8 cellular contexts compared by ENCODE assay signal in genomic region chr2:195543902-195544894, GRCh38.
DNase-seq lines count a peak whose midpoint lies in the region; ATAC-seq and TF ChIP-seq lines count a peak whose summit lies in the region.

No MANE protein-coding gene starts in this region.

- no peak overlapping the region for H3K4me3 Mint-ChIP-seq in activated T-cell treated with anti-CD3 and anti-CD28 coated beads, Interleukin-2, amount 50 U/mL, for 4 hours
- no peak overlapping the region for H3K4me3 Mint-ChIP-seq in nephron progenitor cell
- no peak overlapping the region for H3K4me3 Mint-ChIP-seq in progenitor cell of endocrine pancreas (ENCODE audit: low read depth)

- peaks cover 0 to 21% (median 0%) of the 10 kb centered on the region in 3 donors for H3K9me3 ChIP-seq in gastroesophageal sphincter

- no peaks in the 10 kb centered on the region for H3K27me3 Mint-ChIP-seq in activated T-cell treated with anti-CD3 and anti-CD28 coated beads, Interleukin-2, amount 50 U/mL, for 4 hours (ENCODE audit: low read depth)
- no peaks in the 10 kb centered on the region for H3K27me3 Mint-ChIP-seq in nephron progenitor cell (ENCODE audit: low read depth, poor library complexity)
- H3K27me3 Mint-ChIP-seq in progenitor cell of endocrine pancreas: no peaks in the 10 kb centered on the region

- H3K27ac ChIP-seq in VCaP (peak overlapping the region; percentile 77), gastroesophageal sphincter (no peak overlapping the region)

- H3K27ac Mint-ChIP-seq in nephron progenitor cell (no peak overlapping the region), progenitor cell of endocrine pancreas (no peak overlapping the region)

- no peak for TF ChIP-seq POLR2A in gastroesophageal sphincter (IDR thresholded peaks at IDR 0.05)

- H3K27me3 ChIP-seq in gastroesophageal sphincter: no peaks in the 10 kb centered on the region

- no peak for DNase-seq in activated T-cell treated with anti-CD3 and anti-CD28 coated beads, Interleukin-2, amount 50 U/mL, for 4 hours
- DNase-seq in activated T-cell treated with anti-CD3 and anti-CD28 coated beads, Interleukin-2, amount 50 U/mL, for 1 hour: no peak
- DNase-seq in non-pigmented ciliary epithelial cell (ENCODE audit: low read depth) (peak; percentile 69), nephron progenitor cell (no peak), progenitor cell of endocrine pancreas (ENCODE audit: low spot score, unreplicated experiment) (no peak)

- 81 to 90% methylated on average over 7 to 11 of the region's 11 CpGs for WGBS in gastroesophageal sphincter (ENCODE audit: low coverage in 1 of 2), 2 donors

- no peak for TF ChIP-seq CTCF in VCaP (conservative IDR thresholded peaks at IDR 0.05)
- TF ChIP-seq CTCF in gastroesophageal sphincter (IDR thresholded peaks at IDR 0.05): no peak
- no peak for TF ChIP-seq CTCF in nephron progenitor cell (IDR thresholded peaks at IDR 0.05)
- TF ChIP-seq CTCF in progenitor cell of endocrine pancreas (IDR thresholded peaks at IDR 0.05; ENCODE audit: unreplicated experiment): no peak

- H3K36me3 ChIP-seq in gastroesophageal sphincter: no peaks in the 10 kb centered on the region

- peak; percentile 98 to 100 for ATAC-seq in activated T-cell treated with anti-CD3 and anti-CD28 coated beads, Interleukin-2, amount 50 U/mL, for 4 hours
- ATAC-seq in HG03039 (IDR thresholded peaks at IDR 0.05; ENCODE audit: unreplicated experiment): peak; percentile 76
- ATAC-seq in gastroesophageal sphincter: no peak

- TF ChIP-seq EP300 in gastroesophageal sphincter (IDR thresholded peaks at IDR 0.05): no peak

- H3K4me1 Mint-ChIP-seq in activated T-cell treated with anti-CD3 and anti-CD28 coated beads, Interleukin-2, amount 50 U/mL, for 4 hours (ENCODE audit: low read depth): peaks cover 49% of the 10 kb centered on the region
- no peaks in the 10 kb centered on the region for H3K4me1 Mint-ChIP-seq in nephron progenitor cell
- peaks cover 10% of the 10 kb centered on the region for H3K4me1 Mint-ChIP-seq in progenitor cell of endocrine pancreas (ENCODE audit: low read depth)

- H3K9me3 Mint-ChIP-seq in activated T-cell treated with anti-CD3 and anti-CD28 coated beads, Interleukin-2, amount 50 U/mL, for 4 hours: peaks cover 18% of the 10 kb centered on the region
- H3K9me3 Mint-ChIP-seq in nephron progenitor cell (peaks cover 21% of the 10 kb centered on the region), progenitor cell of endocrine pancreas (ENCODE audit: low read depth) (peaks cover 6% of the 10 kb centered on the region)

- peaks cover 5% of the 10 kb centered on the region for H3K36me3 Mint-ChIP-seq in activated T-cell treated with anti-CD3 and anti-CD28 coated beads, Interleukin-2, amount 50 U/mL, for 4 hours (ENCODE audit: insufficient read depth)
- H3K36me3 Mint-ChIP-seq in nephron progenitor cell (ENCODE audit: low read depth) (no peaks in the 10 kb centered on the region), progenitor cell of endocrine pancreas (ENCODE audit: insufficient read depth) (no peaks in the 10 kb centered on the region)

- no peak overlapping the region for H3K4me3 ChIP-seq in gastroesophageal sphincter

- H3K4me1 ChIP-seq in gastroesophageal sphincter: no peaks in the 10 kb centered on the region
